In genomic region chr1:903721-904270, GRCh38 we compare ENCODE assay signal across 9 cellular contexts. TPM values are rescaled to one million over a fixed set of nuclear protein-coding genes. Genes with fewer than 3 reads are reported as not detected.
DNase-seq lines count a peak whose midpoint lies in the region; ATAC-seq and TF ChIP-seq lines count a peak whose summit lies in the region.
"Had no signal": no experiment of that assay in that cellular context is flagged by ENCODE, and none has a peak within 500 bp of the region (broad histone marks: within the 10 kb centered on the region; RNA-seq: fewer than 3 reads in every experiment).

No MANE protein-coding gene starts in this region.

- H3K36me3 Mint-ChIP-seq in brain = no peaks in the 10 kb centered on the region
- no peaks in the 10 kb centered on the region for H3K36me3 Mint-ChIP-seq in type B pancreatic cell
- no peaks in the 10 kb centered on the region for H3K36me3 Mint-ChIP-seq in endothelial cell (ENCODE audit: low read depth, unreplicated experiment)

- ATAC-seq in left lobe of liver (no peak), GM19397 (IDR thresholded peaks at IDR 0.05; ENCODE audit: unreplicated experiment) (no peak)

- peak; percentile 20 for DNase-seq in activated T-cell treated with anti-CD3 and anti-CD28 coated beads, Interleukin-2, amount 50 U/mL, for 1 hour
- DNase-seq in activated T-cell treated with anti-CD3 and anti-CD28 coated beads for 4 hours = no peak
- DNase-seq in left lobe of liver (ENCODE audit: low spot score) = peak; percentile 46
- DNase-seq in type B pancreatic cell (ENCODE audit: extremely low spot score, unreplicated experiment) = peak; percentile 67
- no peak for DNase-seq in DMS53 (lab: John Stamatoyannopoulos, UW)
- DNase-seq in endothelial cell (ENCODE audit: low spot score) = no peak

- H3K4me3 Mint-ChIP-seq in brain (peak overlapping the region; percentile 57 to 89 (median 69)), type B pancreatic cell (peak overlapping the region; percentile 74), endothelial cell (ENCODE audit: unreplicated experiment) (no peak overlapping the region)

- H3K4me1 Mint-ChIP-seq in brain (peaks cover 27% of the 10 kb centered on the region), type B pancreatic cell (ENCODE audit: unreplicated experiment) (peaks cover 6% of the 10 kb centered on the region), endothelial cell (ENCODE audit: unreplicated experiment) (no peaks in the 10 kb centered on the region)

- no peak for TF ChIP-seq CTCF in brain (conservative IDR thresholded peaks at IDR 0.05)
- TF ChIP-seq CTCF in type B pancreatic cell (conservative IDR thresholded peaks at IDR 0.05) = no peak
- no peak for TF ChIP-seq CTCF in endothelial cell (IDR thresholded peaks at IDR 0.05; ENCODE audit: unreplicated experiment)

- H3K27ac Mint-ChIP-seq in brain (peak overlapping the region in 1 of 5 experiments; percentile 63), type B pancreatic cell (no peak overlapping the region), endothelial cell (ENCODE audit: unreplicated experiment) (no peak overlapping the region)
- H3K27ac Mint-ChIP-seq: CD4-positive, alpha-beta T cell had no signal

- H3K9me3 Mint-ChIP-seq in brain (peaks cover 0 to 7% (median 0%) of the 10 kb centered on the region in 5 experiments), type B pancreatic cell (no peaks in the 10 kb centered on the region), endothelial cell (ENCODE audit: unreplicated experiment) (no peaks in the 10 kb centered on the region)
- H3K9me3 Mint-ChIP-seq: CD4-positive, alpha-beta T cell had no signal

- peaks cover 21% of the 10 kb centered on the region for H3K27me3 Mint-ChIP-seq in brain
- H3K27me3 Mint-ChIP-seq in type B pancreatic cell = peaks cover 29% of the 10 kb centered on the region
- H3K27me3 Mint-ChIP-seq in endothelial cell (ENCODE audit: unreplicated experiment) = peaks cover 19% of the 10 kb centered on the region

RNA-seq across cellular contexts. Expression of gene SAMD11, which starts 19.9 kb away (rescaled TPM):
- 2.4 TPM for polyA plus RNA-seq in brain (ENCODE audit: insufficient read depth, low read depth, low replicate concordance)
- total RNA-seq in left lobe of liver (4.9 TPM), type B pancreatic cell (ENCODE audit: low replicate concordance) (13.1 and 50.5 TPM in 2 replicates), endothelial cell (ENCODE audit: unreplicated experiment) (not detected)
- total RNA-seq: CD4-positive, alpha-beta T cell had no signal

RNA-seq across cellular contexts. Expression of gene NOC2L, which starts 55.3 kb away (rescaled TPM):
- polyA plus RNA-seq in brain (ENCODE audit: insufficient read depth, low read depth, low replicate concordance) = 85.8 TPM
- total RNA-seq in left lobe of liver (32.5 TPM), type B pancreatic cell (ENCODE audit: low replicate concordance) (75.1 and 87.2 TPM in 2 replicates), endothelial cell (ENCODE audit: unreplicated experiment) (56.5 TPM)

RNA-seq across cellular contexts. Expression of gene KLHL17, which starts 56.6 kb away (rescaled TPM):
- polyA plus RNA-seq in brain (ENCODE audit: insufficient read depth, low read depth, low replicate concordance) = 5.6 TPM
- 7.3 TPM for total RNA-seq in left lobe of liver
- total RNA-seq in type B pancreatic cell (ENCODE audit: low replicate concordance) = 31.5 and 42.2 TPM in 2 replicates
- 18.7 TPM for total RNA-seq in endothelial cell (ENCODE audit: unreplicated experiment)

Comparison
In these comparisons a context has a peak if more than half of its experiments do, and no peak if none do; other contexts are left out.
1. DNase-seq: peak in activated T-cell treated with anti-CD3 and anti-CD28 coated beads, Interleukin-2, amount 50 U/mL, for 1 hour (single experiment), left lobe of liver (single experiment) and type B pancreatic cell (single experiment); none in activated T-cell treated with anti-CD3 and anti-CD28 coated beads for 4 hours (single experiment), DMS53 (single experiment) and endothelial cell (single experiment).